In the genomic region with DNA sequence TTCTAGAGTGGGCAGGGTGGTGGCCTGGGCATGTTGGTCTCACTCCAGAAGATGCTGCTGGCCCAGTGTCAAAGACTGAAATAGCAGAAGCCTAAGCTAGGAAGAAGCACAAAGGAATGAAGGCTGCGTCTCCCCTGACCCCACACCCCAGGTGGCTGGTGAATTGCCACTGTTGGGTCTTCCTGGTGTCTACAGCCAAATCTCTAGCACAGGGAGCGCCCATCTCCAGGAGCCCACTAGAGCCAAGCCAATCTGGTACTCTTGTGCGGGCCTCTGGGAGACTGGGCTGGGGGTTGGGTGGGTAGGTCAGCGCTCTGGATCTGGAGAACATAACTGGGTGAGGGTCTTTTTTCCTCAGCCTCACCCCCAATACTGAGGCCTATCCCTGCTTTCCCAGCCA, we compare ENCODE assay signal across 9 cellular contexts. TPM values are rescaled to one million over a fixed set of nuclear protein-coding genes. Genes with fewer than 3 reads are reported as not detected.
DNase-seq lines count a peak whose midpoint lies in the region; ATAC-seq, FAIRE-seq and TF ChIP-seq lines count a peak whose summit lies in the region.
"Had no signal": no experiment of that assay in that cellular context is flagged by ENCODE, and none has a peak within 500 bp of the region (broad histone marks: within the 10 kb centered on the region; RNA-seq: fewer than 3 reads in every experiment).

No MANE protein-coding gene starts in this region.

- intact Hi-C loops in Right ventricle myocardium inferior (cut with DNase I), result no loop called here

- TF ChIP-seq CTCF in right atrium auricular region (IDR thresholded peaks at IDR 0.05) (no peak), bronchial epithelial cell (IDR thresholded peaks at IDR 0.05; ENCODE audit: insufficient read depth, low read length, severe bottlenecking) (no peak)

- peak overlapping the region; percentile 92 to 100 for H3K4me3 ChIP-seq in right atrium auricular region
- peak overlapping the region; percentile 95 for H3K4me3 ChIP-seq in bronchial epithelial cell (ENCODE audit: low read depth, low read length)
- peak overlapping the region; percentile 85 for H3K4me3 ChIP-seq in mucosa of stomach (ENCODE audit: low read length)

- H3K4me1 ChIP-seq in right atrium auricular region (peaks cover 0 to 63% of the 10 kb centered on the region in 2 donors), mucosa of stomach (ENCODE audit: control insufficient read depth, insufficient read depth, low read length) (peaks cover 30% of the 10 kb centered on the region)

- peak overlapping the region in 1 of 2 donors; percentile 91 for H3K27ac ChIP-seq in right atrium auricular region

- peaks cover 39% of the 10 kb centered on the region for H3K36me3 ChIP-seq in right atrium auricular region
- peaks cover 26% of the 10 kb centered on the region for H3K36me3 ChIP-seq in bronchial epithelial cell (ENCODE audit: control insufficient read depth, insufficient read depth, low read length)
- peaks cover 17% of the 10 kb centered on the region for H3K36me3 ChIP-seq in mucosa of stomach (ENCODE audit: control insufficient read depth, insufficient read depth, low read length)

- peak overlapping the region; percentile 87 for H3K9ac ChIP-seq in mucosa of stomach (ENCODE audit: low read length)

- H3K27me3 ChIP-seq in right atrium auricular region (no peaks in the 10 kb centered on the region), bronchial epithelial cell (ENCODE audit: control insufficient read depth, insufficient read depth, low read length) (no peaks in the 10 kb centered on the region), mucosa of stomach (ENCODE audit: control insufficient read depth, insufficient read depth, low read length) (no peaks in the 10 kb centered on the region)

- H3K9me3 ChIP-seq in right atrium auricular region, result no peaks in the 10 kb centered on the region
- no peaks in the 10 kb centered on the region for H3K9me3 ChIP-seq in mucosa of stomach (ENCODE audit: control insufficient read depth, low read length)

- DNase-seq in right atrium auricular region (ENCODE audit: low spot score) (no peak), Right ventricle myocardium inferior (ENCODE audit: missing footprints) (no peak), bronchial epithelial cell (ENCODE audit: low read depth) (no peak), DMS79 (lab: John Stamatoyannopoulos, UW) (no peak)
- DNase-seq in stimulated activated CD4-positive, alpha-beta T cell treated with anti-CD3 and anti-CD28 coated beads, Interleukin-1b, Interleukin-23, amount 100 ng/mL, for 48 hours, result no peak
- no peak for DNase-seq in activated CD4-positive, alpha-beta T cell treated with anti-CD3 and anti-CD28 coated beads for 48 hours

- FAIRE-seq in bronchial epithelial cell (lab: Jason Lieb, UNC), result no peak
- FAIRE-seq: G401.6 had no signal

- ATAC-seq in Right ventricle myocardium inferior (no peak), GM18517 (IDR thresholded peaks at IDR 0.05; ENCODE audit: unreplicated experiment) (no peak)

RNA-seq across cellular contexts. Expression of gene TUSC2, which starts 0.9 kb away (rescaled TPM):
- total RNA-seq in right atrium auricular region, result 10 to 100 TPM; 23.4 to 29.6 TPM
- 32.8 TPM for total RNA-seq in Right ventricle myocardium inferior
- 21.9 and 23.3 TPM in 2 replicates for total RNA-seq in bronchial epithelial cell

RNA-seq across cellular contexts. Expression of gene HYAL2, which starts 4.6 kb away (rescaled TPM):
- 100 to 1,000 TPM; 129 to 198 TPM for total RNA-seq in right atrium auricular region
- 39.0 TPM for total RNA-seq in Right ventricle myocardium inferior
- total RNA-seq in bronchial epithelial cell, result 55.0 and 63.0 TPM in 2 replicates

RNA-seq across cellular contexts. Expression of gene RASSF1, which starts 13.5 kb away (rescaled TPM):
- total RNA-seq in right atrium auricular region (10 to 100 TPM; 18.6 to 25.9 TPM), Right ventricle myocardium inferior (14.7 TPM), bronchial epithelial cell (15.5 and 25.5 TPM in 2 replicates)

RNA-seq across cellular contexts. Expression of gene ZMYND10, which starts 18.4 kb away (rescaled TPM):
- total RNA-seq in right atrium auricular region (under 1 TPM; 0.26 to 0.31 TPM), Right ventricle myocardium inferior (not detected), bronchial epithelial cell (0.13 and 0.53 TPM in 2 replicates)

RNA-seq across cellular contexts. Expression of gene NPRL2, which starts 23.4 kb away (rescaled TPM):
- total RNA-seq in right atrium auricular region (10 to 100 TPM; 12.5 to 20.3 TPM), Right ventricle myocardium inferior (16.7 TPM), bronchial epithelial cell (11.0 and 17.1 TPM in 2 replicates)
